In genomic region chrX:19855700-19856381, GRCh38 we compare ENCODE assay signal across 11 cellular contexts. TPM values are rescaled to one million over a fixed set of nuclear protein-coding genes. Genes with fewer than 3 reads are reported as not detected.
A peak's percentile ranks its signal among the peaks of the same experiment; 100 is the strongest.
DNase-seq lines count a peak whose midpoint lies in the region; ATAC-seq, FAIRE-seq and TF ChIP-seq lines count a peak whose summit lies in the region.
"Had no signal": no experiment of that assay in that cellular context is flagged by ENCODE, and none has a peak within 500 bp of the region (broad histone marks: within the 10 kb centered on the region; RNA-seq: fewer than 3 reads in every experiment).

No MANE protein-coding gene starts in this region.

- no peaks in the 10 kb centered on the region for H3K4me1 ChIP-seq in body of pancreas
- peaks cover 0 to 22% (median 6%) of the 10 kb centered on the region in 4 donors for H3K4me1 ChIP-seq in stomach
- H3K4me1 ChIP-seq: BE2C had no signal

- H3K36me3 Mint-ChIP-seq in activated naive CD4-positive, alpha-beta T cell treated with anti-CD3 and anti-CD28 coated beads, Interleukin-2, amount 10 ng/mL, durations not matched to agents 7 days and 5 days, result peaks cover 12% of the 10 kb centered on the region

- no peak for DNase-seq in activated naive CD4-positive, alpha-beta T cell treated with anti-CD3 and anti-CD28 coated beads, Interleukin-2, amount 10 ng/mL, durations not matched to agents 7 days and 5 days
- no peak for DNase-seq in activated naive CD4-positive, alpha-beta T cell treated with anti-CD3 and anti-CD28 coated beads, Interleukin-2, amount 50 U/mL, for 16 hours
- DNase-seq in body of pancreas (no peak), stomach (no peak), H54 (ENCODE audit: insufficient read length, low spot score) (no peak), T-helper 9 cell (no peak)
- DNase-seq: BE2C, nucleus accumbens, RPMI8226 had no signal

- H3K27me3 ChIP-seq in body of pancreas (no peaks in the 10 kb centered on the region), stomach (no peaks in the 10 kb centered on the region)
- H3K27me3 ChIP-seq: BE2C had no signal

- no peak for FAIRE-seq in H54 (lab: Jason Lieb, UNC)

- no peak overlapping the region for H3K27ac ChIP-seq in body of pancreas
- peak overlapping the region in 4 of 5 donors; percentile 29 to 74 (median 60) for H3K27ac ChIP-seq in stomach

- intact Hi-C loops in body of pancreas (cut with DNase I), result no loop called here
- intact Hi-C loops in stomach (cut with DNase I; ENCODE audit: low total_unique reads), result no loop called here

- no peaks in the 10 kb centered on the region for H3K27me3 Mint-ChIP-seq in activated naive CD4-positive, alpha-beta T cell treated with anti-CD3 and anti-CD28 coated beads, Interleukin-2, amount 10 ng/mL, durations not matched to agents 7 days and 5 days

- no peak for TF ChIP-seq POLR2A in body of pancreas (IDR thresholded peaks at IDR 0.05)
- no peak for TF ChIP-seq POLR2A in stomach (IDR thresholded peaks at IDR 0.05)
- no peak for TF ChIP-seq POLR2A in H54 (IDR thresholded peaks at IDR 0.05; ENCODE audit: low read depth, low read length)

- WGBS in body of pancreas, 2 donors, result 19 to 29% methylated on average over 4 of the region's 4 CpGs
- WGBS in stomach, 5 donors, result 18 to 50% (median 40%) methylated on average over 4 of the region's 4 CpGs

- H3K4me1 Mint-ChIP-seq in activated naive CD4-positive, alpha-beta T cell treated with anti-CD3 and anti-CD28 coated beads, Interleukin-2, amount 10 ng/mL, durations not matched to agents 7 days and 5 days, result peaks cover 30% of the 10 kb centered on the region

- H3K36me3 ChIP-seq in body of pancreas (replicated peaks in 1 of 2; ENCODE audit: insufficient read depth in 1 of 2, low read depth in 2 of 2) (no peaks in the 10 kb centered on the region), stomach (no peaks in the 10 kb centered on the region)
- H3K36me3 ChIP-seq: BE2C had no signal

- no peaks in the 10 kb centered on the region for H3K9me3 ChIP-seq in body of pancreas
- H3K9me3 ChIP-seq in stomach, result peaks cover 0 to 6% (median 0%) of the 10 kb centered on the region in 4 donors
- H3K9me3 ChIP-seq: BE2C had no signal

- ATAC-seq in HG03139 (IDR thresholded peaks at IDR 0.05; ENCODE audit: unreplicated experiment) (peak; percentile 5), body of pancreas (peak; percentile 52), HG02870 (IDR thresholded peaks at IDR 0.05; ENCODE audit: unreplicated experiment) (no peak)

- H3K4me3 ChIP-seq in body of pancreas (no peak overlapping the region), stomach (no peak overlapping the region)

- no peaks in the 10 kb centered on the region for H3K9me3 Mint-ChIP-seq in activated naive CD4-positive, alpha-beta T cell treated with anti-CD3 and anti-CD28 coated beads, Interleukin-2, amount 10 ng/mL, durations not matched to agents 7 days and 5 days

- no peak overlapping the region for H3K4me3 Mint-ChIP-seq in activated naive CD4-positive, alpha-beta T cell treated with anti-CD3 and anti-CD28 coated beads, Interleukin-2, amount 10 ng/mL, durations not matched to agents 7 days and 5 days

- peak overlapping the region; percentile 81 for H3K27ac Mint-ChIP-seq in activated naive CD4-positive, alpha-beta T cell treated with anti-CD3 and anti-CD28 coated beads, Interleukin-2, amount 10 ng/mL, durations not matched to agents 7 days and 5 days

- TF ChIP-seq EP300 in stomach (IDR thresholded peaks at IDR 0.05), result no peak

- no peak for TF ChIP-seq CTCF in body of pancreas (IDR thresholded peaks at IDR 0.05)
- no peak for TF ChIP-seq CTCF in stomach (IDR thresholded peaks at IDR 0.05)

- CTCF ChIA-PET in activated naive CD4-positive, alpha-beta T cell treated with anti-CD3 and anti-CD28 coated beads, Interleukin-2, amount 10 ng/mL, durations not matched to agents 7 days and 5 days (lab: Charles Lee), result interaction anchor here (0.6 to 1.6 kb wide), 2 partner anchors 30 to 300 kb away, joined by 3 read pairs; no protein-coding TSS in a partner anchor

RNA-seq across cellular contexts. Expression of gene SH3KBP1, which starts 31.6 kb away (rescaled TPM):
- total RNA-seq in body of pancreas (10 to 100 TPM in 1 of 2 donors, 1 to 10 TPM in 1; 4.7 to 11.2 TPM), stomach (10 to 100 TPM in 3 of 5 donors, 1 to 10 TPM in 2; 3.5 to 25.0 (median 11.6) TPM)
- 10 to 100 TPM in 2 of 3 donors, 1 to 10 TPM in 1; 3.7 to 17.8 (median 14.8) TPM for polyA plus RNA-seq in stomach

Comparison
In these comparisons a context has a peak if more than half of its experiments do, and no peak if none do; other contexts are left out.
1. H3K27ac ChIP-seq: peak in stomach (4 of 5); none in body of pancreas (0 of 4).